8 cellular contexts compared by ENCODE assay signal in the genomic region with DNA sequence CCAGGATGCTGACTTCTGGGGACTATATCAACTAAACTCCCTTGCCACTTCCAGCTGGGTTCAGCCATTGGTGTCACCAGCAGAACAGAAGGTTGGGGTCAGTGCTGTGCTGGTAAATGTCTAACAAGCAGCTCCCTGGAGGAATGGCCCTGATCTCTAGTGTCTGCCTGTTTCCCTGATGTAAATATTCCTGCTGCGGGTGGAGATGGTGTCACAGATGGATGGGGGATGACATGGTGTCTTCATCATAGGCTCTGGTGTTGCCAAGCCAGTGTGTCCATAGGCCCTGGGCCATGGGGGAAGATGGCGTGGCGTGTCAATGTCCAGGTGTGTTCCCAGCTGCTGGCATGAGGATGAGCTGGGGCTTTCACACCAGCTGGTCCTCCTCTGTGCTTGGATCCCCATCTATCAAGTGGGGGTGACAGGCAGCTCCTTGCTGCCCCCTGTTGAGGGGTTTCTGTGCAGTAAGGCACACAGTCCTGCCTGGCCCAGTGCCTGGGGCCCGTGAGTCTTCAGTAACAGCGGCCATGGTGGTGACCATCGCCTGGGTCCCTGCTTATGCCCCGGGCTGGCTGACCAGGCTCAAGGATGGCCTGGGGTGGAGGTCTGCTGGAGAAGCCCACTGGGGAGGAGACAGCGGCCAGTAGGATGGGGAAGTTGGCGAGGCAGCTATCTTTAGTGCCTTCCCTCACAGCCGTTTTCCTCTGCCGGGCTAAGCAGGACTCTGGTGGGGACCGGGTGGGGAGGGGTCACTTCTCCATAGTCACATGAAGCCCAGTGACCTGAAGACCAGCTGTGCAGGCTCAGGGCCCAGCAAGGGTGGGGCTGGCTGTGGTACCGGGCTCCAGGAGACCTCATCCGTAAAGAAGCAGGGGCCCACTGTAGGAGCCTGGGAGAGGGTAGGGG. TPM values are rescaled to one million over a fixed set of nuclear protein-coding genes. Genes with fewer than 3 reads are reported as not detected.
DNase-seq lines count a peak whose midpoint lies in the region; ATAC-seq lines count a peak whose summit lies in the region.

No MANE protein-coding gene starts in this region.

- intact Hi-C loops in left cardiac atrium (cut with DNase I) = loop anchor here in 1 of 2 donors (5.0 kb wide), 1 partner anchor 134 kb away; no protein-coding TSS in a partner anchor

- no peaks in the 10 kb centered on the region for H3K27me3 Mint-ChIP-seq in activated T-cell treated with anti-CD3 and anti-CD28 coated beads, Interleukin-2, amount 50 U/mL, for 72 hours (ENCODE audit: low read depth)
- no peaks in the 10 kb centered on the region for H3K27me3 Mint-ChIP-seq in stimulated activated memory B cell treated with anti-CD40 and anti-IgM and Interleukin-4, amounts not matched to agents 10 μg/mL and 1 μg/mL and 100 μg/mL, for 72 hours

- peak; percentile 19 to 46 for ATAC-seq in activated T-cell treated with anti-CD3 and anti-CD28 coated beads, Interleukin-2, amount 50 U/mL, for 72 hours (replicated peaks in 1 of 2)
- ATAC-seq in left cardiac atrium (peak; percentile 1 to 17), HG03097 (IDR thresholded peaks at IDR 0.05; ENCODE audit: low FRiP score, unreplicated experiment) (no peak), GM19397 (IDR thresholded peaks at IDR 0.05; ENCODE audit: unreplicated experiment) (no peak)
- ATAC-seq in stimulated activated memory B cell treated with anti-CD40 and anti-IgM and Interleukin-4, amounts not matched to agents 10 μg/mL and 1 μg/mL and 100 μg/mL, for 72 hours = peak; percentile 51

- peak; percentile 58 for DNase-seq in Daoy (ENCODE audit: low read depth)
- DNase-seq in NAMALWA (ENCODE audit: low spot score) = peak; percentile 69
- DNase-seq in activated T-cell treated with anti-CD3 and anti-CD28 coated beads, Interleukin-2, amount 50 U/mL, for 72 hours = peak; percentile 66
- DNase-seq in left cardiac atrium = peak; percentile 56
- DNase-seq in foreskin melanocyte = no peak

- no peaks in the 10 kb centered on the region for H3K9me3 Mint-ChIP-seq in activated T-cell treated with anti-CD3 and anti-CD28 coated beads, Interleukin-2, amount 50 U/mL, for 72 hours
- H3K9me3 Mint-ChIP-seq in stimulated activated memory B cell treated with anti-CD40 and anti-IgM and Interleukin-4, amounts not matched to agents 10 μg/mL and 1 μg/mL and 100 μg/mL, for 72 hours = no peaks in the 10 kb centered on the region

- peak overlapping the region; percentile 0 for H3K27ac Mint-ChIP-seq in activated T-cell treated with anti-CD3 and anti-CD28 coated beads, Interleukin-2, amount 50 U/mL, for 72 hours
- peak overlapping the region; percentile 6 for H3K27ac Mint-ChIP-seq in stimulated activated memory B cell treated with anti-CD40 and anti-IgM and Interleukin-4, amounts not matched to agents 10 μg/mL and 1 μg/mL and 100 μg/mL, for 72 hours

- no peak overlapping the region for H3K4me3 Mint-ChIP-seq in activated T-cell treated with anti-CD3 and anti-CD28 coated beads, Interleukin-2, amount 50 U/mL, for 72 hours
- H3K4me3 Mint-ChIP-seq in stimulated activated memory B cell treated with anti-CD40 and anti-IgM and Interleukin-4, amounts not matched to agents 10 μg/mL and 1 μg/mL and 100 μg/mL, for 72 hours = no peak overlapping the region

- H3K36me3 Mint-ChIP-seq in activated T-cell treated with anti-CD3 and anti-CD28 coated beads, Interleukin-2, amount 50 U/mL, for 72 hours (ENCODE audit: insufficient read depth in 2 of 2) = peaks cover 0 to 2% of the 10 kb centered on the region in 2 donors
- peaks cover 5% of the 10 kb centered on the region for H3K36me3 Mint-ChIP-seq in stimulated activated memory B cell treated with anti-CD40 and anti-IgM and Interleukin-4, amounts not matched to agents 10 μg/mL and 1 μg/mL and 100 μg/mL, for 72 hours

- peaks cover 16% of the 10 kb centered on the region for H3K4me1 Mint-ChIP-seq in activated T-cell treated with anti-CD3 and anti-CD28 coated beads, Interleukin-2, amount 50 U/mL, for 72 hours (ENCODE audit: low read depth)
- H3K4me1 Mint-ChIP-seq in stimulated activated memory B cell treated with anti-CD40 and anti-IgM and Interleukin-4, amounts not matched to agents 10 μg/mL and 1 μg/mL and 100 μg/mL, for 72 hours = peaks cover 45% of the 10 kb centered on the region

RNA-seq across cellular contexts. Expression of gene RPL3, which starts 12.7 kb away (rescaled TPM):
- 2,011 and 2,060 TPM in 2 replicates for total RNA-seq in Daoy (2014; rRNA removed; shearing (Covaris generic))
- 1,000 to 10,000 TPM; 3,380 to 3,455 TPM for total RNA-seq in activated T-cell treated with anti-CD3 and anti-CD28 coated beads, Interleukin-2, amount 50 U/mL, for 72 hours
- 1,000 to 10,000 TPM in 1 of 2 donors, 100 to 1,000 TPM in 1; 796 to 1,078 TPM for total RNA-seq in left cardiac atrium

RNA-seq across cellular contexts. Expression of gene SYNGR1, which starts 43.1 kb away (rescaled TPM):
- total RNA-seq in Daoy (2014; rRNA removed; shearing (Covaris generic)) = 1.4 and 2.7 TPM in 2 replicates
- 1 to 10 TPM; 4.4 to 5.3 TPM for total RNA-seq in activated T-cell treated with anti-CD3 and anti-CD28 coated beads, Interleukin-2, amount 50 U/mL, for 72 hours
- 10 to 100 TPM; 48.3 to 60.8 TPM for total RNA-seq in left cardiac atrium

Comparison
In these comparisons a context has a peak if more than half of its experiments do, and no peak if none do; other contexts are left out.
1. ATAC-seq: peak in activated T-cell treated with anti-CD3 and anti-CD28 coated beads, Interleukin-2, amount 50 U/mL, for 72 hours (2 of 2), left cardiac atrium (2 of 2) and stimulated activated memory B cell treated with anti-CD40 and anti-IgM and Interleukin-4, amounts not matched to agents 10 μg/mL and 1 μg/mL and 100 μg/mL, for 72 hours (single experiment); none in HG03097 (single experiment) and GM19397 (single experiment).
2. RNA of gene SYNGR1, which starts 43.1 kb away (total RNA-seq): 48.3 to 60.8 TPM in left cardiac atrium; 4.4 to 5.3 TPM in activated T-cell treated with anti-CD3 and anti-CD28 coated beads, Interleukin-2, amount 50 U/mL, for 72 hours and 1.4 to 2.7 TPM in Daoy; every median in the first group is over 4 times any median in the second.